In the genomic region with DNA sequence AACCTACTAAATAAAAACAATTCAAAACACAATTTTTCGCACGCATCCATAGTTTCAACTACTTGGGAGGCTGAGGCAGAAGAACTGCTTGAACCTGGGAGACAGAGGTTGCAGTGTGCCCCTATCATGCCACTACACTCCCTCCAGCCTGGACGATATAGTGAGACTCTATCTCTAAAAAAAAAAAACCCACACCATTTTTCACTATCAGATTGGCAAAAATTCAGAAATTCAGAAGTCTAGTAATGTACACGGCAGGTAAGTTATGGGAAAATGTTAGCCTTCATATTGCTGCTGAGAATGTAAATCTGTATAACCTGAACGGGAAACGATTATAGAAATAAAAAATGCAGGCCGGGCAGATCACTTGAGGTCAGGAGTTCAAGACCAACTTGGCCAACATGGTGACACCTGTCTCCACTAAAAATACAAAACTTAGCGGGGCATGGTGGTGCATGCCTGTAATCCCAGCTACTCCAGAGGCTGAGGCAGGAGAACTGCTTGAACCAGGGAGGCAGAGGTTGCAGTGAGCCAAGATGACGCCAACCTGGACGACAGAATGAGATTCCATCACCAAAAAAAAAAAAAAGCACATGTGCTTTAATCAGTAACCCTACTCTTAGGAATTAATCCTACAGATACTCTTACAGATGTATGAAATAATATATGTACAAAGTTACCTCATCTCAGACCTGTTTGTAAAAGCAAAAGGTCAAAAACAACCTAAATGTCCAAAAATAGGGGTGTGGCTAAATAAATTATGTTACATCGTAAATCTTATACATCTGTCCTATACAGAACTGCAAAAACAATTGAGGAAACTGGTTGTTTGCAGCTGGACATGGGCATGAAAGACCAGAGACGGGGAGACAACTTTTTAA, we compare ENCODE assay signal across 19 cellular contexts.
"Had no signal": no experiment of that assay in that cellular context is flagged by ENCODE, and none has a peak within 500 bp of the region (broad histone marks: within the 10 kb centered on the region; RNA-seq: fewer than 3 reads in every experiment).

No MANE protein-coding gene starts in this region.

- DNase-seq: activated CD4-positive, alpha-beta T cell treated with anti-CD3 and anti-CD28 coated beads, Interleukin-2, amount 10 ng/mL, durations not matched to agents 7 days and 5 days; activated CD4-positive, CD25-positive, alpha-beta regulatory T cell; activated naive CD4-positive, alpha-beta T cell; activated T-cell treated with anti-CD3 and anti-CD28 coated beads for 4 hours; gastrocnemius medialis; head of caudate nucleus; kidney; mammary epithelial cell; naive B cell; right cardiac atrium; SK-N-SH; T-helper 9 cell; testis; upper lobe of left lung had no signal

- H3K27me3 Mint-ChIP-seq: activated CD4-positive, alpha-beta T cell treated with anti-CD3 and anti-CD28 coated beads, Interleukin-2, amount 10 ng/mL, durations not matched to agents 7 days and 5 days; activated T-helper 17 cell treated with anti-CD3 and anti-CD28 coated beads, Interleukin-2, amount 50 U/mL, for 72 hours; naive B cell had no signal

- H3K36me3 Mint-ChIP-seq: naive B cell had no signal

- H3K4me3 Mint-ChIP-seq: activated CD4-positive, alpha-beta T cell treated with anti-CD3 and anti-CD28 coated beads, Interleukin-2, amount 10 ng/mL, durations not matched to agents 7 days and 5 days; activated T-helper 17 cell treated with anti-CD3 and anti-CD28 coated beads, Interleukin-2, amount 50 U/mL, for 72 hours; neural progenitor cell had no signal

- H3K4me1 Mint-ChIP-seq: neural progenitor cell had no signal

- H3K27me3 ChIP-seq: gastrocnemius medialis, left lung, neural progenitor cell, testis, upper lobe of left lung had no signal

- H3K27ac ChIP-seq: coronary artery, left lung, neural progenitor cell, prostate gland, testis, upper lobe of left lung had no signal

- H3K27ac Mint-ChIP-seq: activated CD4-positive, alpha-beta T cell treated with anti-CD3 and anti-CD28 coated beads, Interleukin-2, amount 10 ng/mL, durations not matched to agents 7 days and 5 days; activated T-helper 17 cell treated with anti-CD3 and anti-CD28 coated beads, Interleukin-2, amount 50 U/mL, for 72 hours; neural progenitor cell had no signal

- H3K9me3 ChIP-seq: gastrocnemius medialis, left lung, prostate gland, SK-N-SH, testis, upper lobe of left lung had no signal

- H3K9me3 Mint-ChIP-seq: activated CD4-positive, alpha-beta T cell treated with anti-CD3 and anti-CD28 coated beads, Interleukin-2, amount 10 ng/mL, durations not matched to agents 7 days and 5 days; activated T-helper 17 cell treated with anti-CD3 and anti-CD28 coated beads, Interleukin-2, amount 50 U/mL, for 72 hours; naive B cell had no signal

- ATAC-seq: activated T-helper 17 cell treated with anti-CD3 and anti-CD28 coated beads, Interleukin-2, amount 50 U/mL, for 72 hours; gastrocnemius medialis; left lung; right cardiac atrium had no signal
